In the genomic region with DNA sequence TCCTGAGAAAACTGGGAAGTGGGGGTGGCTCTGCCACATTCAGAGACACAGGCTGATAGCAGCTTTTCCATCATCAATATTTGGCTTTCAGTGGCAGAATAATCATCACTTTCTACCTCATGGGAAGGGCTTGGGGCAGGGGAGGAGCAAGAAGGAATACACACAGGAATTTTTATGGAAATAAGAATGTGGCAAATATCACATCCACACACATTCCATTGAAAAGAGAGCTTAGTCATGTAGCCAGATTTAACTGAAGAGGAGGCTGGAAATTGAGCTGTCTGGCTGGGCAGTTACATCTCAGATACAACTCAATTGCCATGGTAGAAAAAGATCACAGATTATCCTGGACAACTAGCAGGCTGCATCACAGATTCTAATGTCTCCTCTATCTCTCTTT, we compare ENCODE assay signal across 24 cellular contexts.
DNase-seq lines count a peak whose midpoint lies in the region; ATAC-seq, FAIRE-seq and TF ChIP-seq lines count a peak whose summit lies in the region.
"Had no signal": no experiment of that assay in that cellular context is flagged by ENCODE, and none has a peak within 500 bp of the region (broad histone marks: within the 10 kb centered on the region; RNA-seq: fewer than 3 reads in every experiment).

No MANE protein-coding gene starts in this region.

- TF ChIP-seq CTCF in SK-N-SH (IDR thresholded peaks at IDR 0.05), result no peak
- TF ChIP-seq CTCF in astrocyte (IDR thresholded peaks at IDR 0.05; ENCODE audit: insufficient read depth, low read depth, low read length), result no peak
- TF ChIP-seq CTCF in MM.1S (IDR thresholded peaks at IDR 0.05; ENCODE audit: low read length), result no peak

- CTCF ChIA-PET in SK-N-SH (lab: Yijun Ruan, JAX), result no interaction called here
- CTCF ChIA-PET in activated CD4-positive, alpha-beta T cell treated with anti-CD3 and anti-CD28 coated beads, Interleukin-2, amount 10 ng/mL, durations not matched to agents 7 days and 5 days (lab: Charles Lee), result no interaction called here

- H4K20me1 ChIP-seq in SK-N-SH (ENCODE audit: insufficient read depth) (no peaks in the 10 kb centered on the region), astrocyte (ENCODE audit: insufficient read depth, low read length) (no peaks in the 10 kb centered on the region), MM.1S (ENCODE audit: insufficient read depth, low read length) (no peaks in the 10 kb centered on the region)

- peak overlapping the region; percentile 74 for H3K27ac Mint-ChIP-seq in astrocyte (ENCODE audit: unreplicated experiment)
- H3K27ac Mint-ChIP-seq in activated CD4-positive, alpha-beta T cell treated with anti-CD3 and anti-CD28 coated beads, Interleukin-2, amount 10 ng/mL, durations not matched to agents 7 days and 5 days, result no peak overlapping the region
- H3K27ac Mint-ChIP-seq: activated naive CD8-positive, alpha-beta T cell treated with anti-CD3 and anti-CD28 coated beads, Interleukin-2, amount 10 ng/mL, durations not matched to agents 7 days and 5 days; activated T-helper 1 cell treated with anti-CD3 and anti-CD28 coated beads, Interleukin-12 subunit alpha, Interleukin-12 subunit beta, Interleukin-2, Interleukin-4 antibody, amounts not matched to agents 30 ng/mL and 10 ng/mL and 1 ng/mL, durations not matched to agents 14 hours and 24 hours and 36 hours; T-helper 2 cell treated with Interferon-gamma antibody and Interleukin-4, amounts not matched to agents 5 μg/mL and 100 μg/mL, for 36 hours had no signal

- H3K9ac ChIP-seq in SK-N-SH, result no peak overlapping the region
- no peak overlapping the region for H3K9ac ChIP-seq in astrocyte (ENCODE audit: low read length)
- no peak overlapping the region for H3K9ac ChIP-seq in MM.1S (ENCODE audit: low read length)

- H3K9me3 ChIP-seq in SK-N-SH (no peaks in the 10 kb centered on the region), astrocyte (ENCODE audit: insufficient read depth, low read depth, low read length) (no peaks in the 10 kb centered on the region), MM.1S (replicated peaks; ENCODE audit: insufficient read depth, low read length) (no peaks in the 10 kb centered on the region)
- H3K9me3 ChIP-seq: thoracic aorta had no signal

- H2AFZ ChIP-seq in SK-N-SH (ENCODE audit: low read depth) (no peak overlapping the region), astrocyte (ENCODE audit: low read depth, low read length) (no peak overlapping the region), MM.1S (ENCODE audit: low read length) (no peak overlapping the region)

- H3K27me3 ChIP-seq in SK-N-SH (ENCODE audit: insufficient read depth) (no peaks in the 10 kb centered on the region), astrocyte (ENCODE audit: insufficient read depth, low read length) (no peaks in the 10 kb centered on the region), MM.1S (replicated peaks; ENCODE audit: insufficient read depth, low read length) (no peaks in the 10 kb centered on the region)
- H3K27me3 ChIP-seq: cardiac muscle cell, dorsolateral prefrontal cortex had no signal

- POLR2A ChIA-PET in SK-N-SH (lab: Yijun Ruan, JAX), result no interaction called here
- POLR2A ChIA-PET in activated CD4-positive, alpha-beta T cell treated with anti-CD3 and anti-CD28 coated beads, Interleukin-2, amount 10 ng/mL, durations not matched to agents 7 days and 5 days (lab: Charles Lee), result no interaction called here

- no peak for TF ChIP-seq RAD21 in SK-N-SH (IDR thresholded peaks at IDR 0.05; ENCODE audit: low read length)

- FAIRE-seq in astrocyte (lab: Jason Lieb, UNC), result no peak

- no peaks in the 10 kb centered on the region for H3K9me2 ChIP-seq in SK-N-SH
- no peaks in the 10 kb centered on the region for H3K9me2 ChIP-seq in MM.1S (replicated peaks; ENCODE audit: insufficient read depth, low read length)

- H3K4me2 ChIP-seq in SK-N-SH (no peak overlapping the region), astrocyte (ENCODE audit: low read length) (no peak overlapping the region), MM.1S (ENCODE audit: low read depth, low read length) (no peak overlapping the region)

- ATAC-seq in SK-N-SH treated with all-trans-retinoic acid at 6 μM for 48 hours (peak; percentile 72), HG02973 (IDR thresholded peaks at IDR 0.05; ENCODE audit: unreplicated experiment) (no peak), GM19023 (IDR thresholded peaks at IDR 0.05; ENCODE audit: unreplicated experiment) (no peak)

- H3K27me3 Mint-ChIP-seq in astrocyte (ENCODE audit: low read depth, unreplicated experiment), result no peaks in the 10 kb centered on the region
- H3K27me3 Mint-ChIP-seq in activated CD4-positive, alpha-beta T cell treated with anti-CD3 and anti-CD28 coated beads, Interleukin-2, amount 10 ng/mL, durations not matched to agents 7 days and 5 days, result no peaks in the 10 kb centered on the region
- H3K27me3 Mint-ChIP-seq: activated naive CD8-positive, alpha-beta T cell treated with anti-CD3 and anti-CD28 coated beads, Interleukin-2, amount 10 ng/mL, durations not matched to agents 7 days and 5 days had no signal

- peak overlapping the region; percentile 18 for H3K4me3 Mint-ChIP-seq in astrocyte (ENCODE audit: unreplicated experiment)
- H3K4me3 Mint-ChIP-seq in activated CD4-positive, alpha-beta T cell treated with anti-CD3 and anti-CD28 coated beads, Interleukin-2, amount 10 ng/mL, durations not matched to agents 7 days and 5 days, result no peak overlapping the region
- H3K4me3 Mint-ChIP-seq: activated naive CD8-positive, alpha-beta T cell treated with anti-CD3 and anti-CD28 coated beads, Interleukin-2, amount 10 ng/mL, durations not matched to agents 7 days and 5 days; activated T-helper 1 cell treated with anti-CD3 and anti-CD28 coated beads, Interleukin-12 subunit alpha, Interleukin-12 subunit beta, Interleukin-2, Interleukin-4 antibody, amounts not matched to agents 30 ng/mL and 10 ng/mL and 1 ng/mL, durations not matched to agents 14 hours and 24 hours and 36 hours; T-helper 2 cell treated with Interferon-gamma antibody and Interleukin-4, amounts not matched to agents 5 μg/mL and 100 μg/mL, for 36 hours had no signal

- H3K79me2 ChIP-seq in SK-N-SH (ENCODE audit: insufficient read depth) (no peaks in the 10 kb centered on the region), astrocyte (ENCODE audit: insufficient read depth, low read length) (no peaks in the 10 kb centered on the region), MM.1S (ENCODE audit: low read length) (no peaks in the 10 kb centered on the region)

- TF ChIP-seq EP300 in SK-N-SH (IDR thresholded peaks at IDR 0.05; ENCODE audit: borderline replicate concordance in 1 of 2, low read depth in 1 of 2, low read length in 1 of 2), result no peak

- DNase-seq in SK-N-SH (no peak), astrocyte (ENCODE audit: low read depth) (peak; percentile 67), kidney glomerular epithelial cell (lab: John Stamatoyannopoulos, UW) (peak; percentile 25), MM.1S (no peak)
- DNase-seq in activated CD4-positive, alpha-beta T cell treated with anti-CD3 and anti-CD28 coated beads, Interleukin-2, amount 10 ng/mL, durations not matched to agents 7 days and 5 days, result no peak
- DNase-seq: activated CD4-positive, CD25-positive, alpha-beta regulatory T cell; activated CD8-positive, alpha-beta memory T cell treated with anti-CD3 and anti-CD28 coated beads for 24 hours; activated naive CD8-positive, alpha-beta T cell treated with anti-CD3 and anti-CD28 coated beads, Interleukin-2, amount 10 ng/mL, durations not matched to agents 7 days and 5 days; DMS 273 treated with DMSO at 0.1 percent for 48 hours; erythroblast; GOT3; Kasumi-1; NCI-H1105 treated with DMSO at 0.1 percent for 48 hours; posterior cingulate gyrus had no signal

- H3F3A ChIP-seq in SK-N-SH (replicated peaks; ENCODE audit: insufficient read depth) (no peaks in the 10 kb centered on the region), MM.1S (ENCODE audit: insufficient read depth, low read length) (no peaks in the 10 kb centered on the region)

- H3K36me3 ChIP-seq in SK-N-SH (replicated peaks in 1 of 2; ENCODE audit: control insufficient read depth in 1 of 2, insufficient read depth in 2 of 2, low read length in 1 of 2) (no peaks in the 10 kb centered on the region), astrocyte (ENCODE audit: insufficient read depth, low read length) (no peaks in the 10 kb centered on the region), MM.1S (replicated peaks; ENCODE audit: insufficient read depth, low read length) (no peaks in the 10 kb centered on the region)
- H3K36me3 ChIP-seq: cardiac muscle cell, thoracic aorta had no signal

- no peak overlapping the region; a peak in 1 of 4 replicates for H3K27ac ChIP-seq in SK-N-SH (ENCODE audit: low read depth in 2 of 2, low read length in 1 of 2)
- no peak overlapping the region for H3K27ac ChIP-seq in astrocyte (ENCODE audit: low read depth, low read length)
- no peak overlapping the region for H3K27ac ChIP-seq in MM.1S (ENCODE audit: low read length)
- H3K27ac ChIP-seq: 22Rv1, C4-2B, cardiac muscle cell, thoracic aorta had no signal

- H3K4me3 ChIP-seq in SK-N-SH (ENCODE audit: low read depth in 2 of 2, low read length in 1 of 2), result no peak overlapping the region
- H3K4me3 ChIP-seq in astrocyte (ENCODE audit: insufficient read depth, low read depth, low read length), result no peak overlapping the region
- H3K4me3 ChIP-seq in MM.1S (ENCODE audit: low read length), result no peak overlapping the region
- H3K4me3 ChIP-seq: cardiac muscle cell, dorsolateral prefrontal cortex, thoracic aorta had no signal

- peaks cover 14% of the 10 kb centered on the region for H3K4me1 Mint-ChIP-seq in astrocyte (ENCODE audit: low read depth, unreplicated experiment)
- H3K4me1 Mint-ChIP-seq in activated CD4-positive, alpha-beta T cell treated with anti-CD3 and anti-CD28 coated beads, Interleukin-2, amount 10 ng/mL, durations not matched to agents 7 days and 5 days, result no peaks in the 10 kb centered on the region
- H3K4me1 Mint-ChIP-seq: activated naive CD8-positive, alpha-beta T cell treated with anti-CD3 and anti-CD28 coated beads, Interleukin-2, amount 10 ng/mL, durations not matched to agents 7 days and 5 days had no signal

- peaks cover 2% of the 10 kb centered on the region for H3K9me3 Mint-ChIP-seq in astrocyte (ENCODE audit: unreplicated experiment)
- peaks cover 16% of the 10 kb centered on the region for H3K9me3 Mint-ChIP-seq in activated CD4-positive, alpha-beta T cell treated with anti-CD3 and anti-CD28 coated beads, Interleukin-2, amount 10 ng/mL, durations not matched to agents 7 days and 5 days

- no peaks in the 10 kb centered on the region for H3K36me3 Mint-ChIP-seq in astrocyte (ENCODE audit: low read depth, unreplicated experiment)
- H3K36me3 Mint-ChIP-seq in activated CD4-positive, alpha-beta T cell treated with anti-CD3 and anti-CD28 coated beads, Interleukin-2, amount 10 ng/mL, durations not matched to agents 7 days and 5 days (ENCODE audit: low read depth), result no peaks in the 10 kb centered on the region
- H3K36me3 Mint-ChIP-seq: activated naive CD8-positive, alpha-beta T cell treated with anti-CD3 and anti-CD28 coated beads, Interleukin-2, amount 10 ng/mL, durations not matched to agents 7 days and 5 days had no signal

- H3K4me1 ChIP-seq in SK-N-SH (ENCODE audit: control insufficient read depth in 1 of 2, insufficient read depth in 2 of 2, low read depth in 1 of 2, low read length in 1 of 2) (no peaks in the 10 kb centered on the region), astrocyte (ENCODE audit: insufficient read depth, low read length) (no peaks in the 10 kb centered on the region), MM.1S (ENCODE audit: low read length) (no peaks in the 10 kb centered on the region)

TF ChIP-seq in SK-N-SH treated with all-trans-retinoic acid at 6 μM for 48 hours, 23 proteins besides CTCF, POLR2A, EP300 and RAD21 (continues in another document):
- no peak for TF ChIP-seq ZNF8 (CRISPR knock-in tag; IDR thresholded peaks at IDR 0.05)

Comparison
In these comparisons a context has a peak if more than half of its experiments do, and no peak if none do; other contexts are left out.
1. DNase-seq: peak in astrocyte (single experiment) and kidney glomerular epithelial cell (single experiment); none in SK-N-SH (single experiment), MM.1S (single experiment) and activated CD4-positive, alpha-beta T cell treated with anti-CD3 and anti-CD28 coated beads, Interleukin-2, amount 10 ng/mL, durations not matched to agents 7 days and 5 days (single experiment).